ENCODE assay signal across 28 cellular contexts in the genomic region with DNA sequence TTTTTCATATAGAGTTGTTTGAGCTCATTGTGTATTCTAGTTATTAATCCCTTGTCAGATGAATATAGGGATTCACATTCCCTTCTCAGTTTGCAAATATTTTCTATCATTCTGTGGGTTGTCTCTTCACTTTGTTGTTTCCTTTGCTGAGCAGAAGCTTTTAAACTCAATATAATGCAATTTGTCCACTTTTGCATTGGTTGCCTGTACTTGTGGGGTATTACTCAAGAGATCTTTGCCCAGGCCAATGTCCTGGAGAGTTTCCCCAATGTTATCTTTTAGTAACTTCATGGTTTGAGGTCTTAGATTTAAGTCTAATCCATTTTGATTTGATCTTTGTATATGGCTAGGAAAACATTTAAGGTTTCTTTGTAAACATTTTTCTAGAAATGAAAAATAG.
"Had no signal": no experiment of that assay in that cellular context is flagged by ENCODE, and none has a peak within 500 bp of the region (broad histone marks: within the 10 kb centered on the region; RNA-seq: fewer than 3 reads in every experiment).

No MANE protein-coding gene starts in this region.

- H3K27ac ChIP-seq: colonic mucosa, coronary artery, dorsolateral prefrontal cortex, epithelial cell of prostate, esophagus muscularis mucosa, esophagus squamous epithelium, foreskin keratinocyte, gastrocnemius medialis, gastroesophageal sphincter, heart left ventricle, heart right ventricle had no signal

- FAIRE-seq: colon, endometrium, endothelial cell of umbilical vein, frontal cortex had no signal

- H3K4me3 ChIP-seq: colonic mucosa, coronary artery, dorsolateral prefrontal cortex, esophagus muscularis mucosa, esophagus squamous epithelium, gastrocnemius medialis, gastroesophageal sphincter, heart left ventricle, heart right ventricle had no signal

- H3K9me3 ChIP-seq: colonic mucosa had no signal

- H3K27me3 ChIP-seq: colonic mucosa, dorsolateral prefrontal cortex, esophagus muscularis mucosa, esophagus squamous epithelium, foreskin keratinocyte, gastrocnemius medialis, gastroesophageal sphincter, heart left ventricle, heart right ventricle had no signal

- H3K4me1 ChIP-seq: colonic mucosa, esophagus muscularis mucosa, esophagus squamous epithelium, foreskin keratinocyte, gastroesophageal sphincter, heart left ventricle, heart right ventricle had no signal

- DNase-seq: colonic mucosa; cortex of kidney; dermis blood vessel endothelial cell; dorsolateral prefrontal cortex; effector CD4-positive, alpha-beta T cell; effector CD8-positive, alpha-beta T cell; effector memory CD4-positive, alpha-beta T cell; effector memory CD8-positive, alpha-beta T cell; endodermal cell; erythroblast; esophagus squamous epithelium; foreskin fibroblast; foreskin keratinocyte; foreskin melanocyte; gastrocnemius medialis; glutamatergic neuron; head of caudate nucleus; heart left ventricle; heart right ventricle had no signal

- ATAC-seq: effector memory CD8-positive, alpha-beta T cell; esophagus mucosa; foreskin keratinocyte; gastrocnemius medialis; gastroesophageal sphincter; heart left ventricle; heart right ventricle had no signal

- H3K36me3 ChIP-seq: colonic mucosa had no signal
